Comparison of ENCODE assay signal across 19 cellular contexts in the genomic region with DNA sequence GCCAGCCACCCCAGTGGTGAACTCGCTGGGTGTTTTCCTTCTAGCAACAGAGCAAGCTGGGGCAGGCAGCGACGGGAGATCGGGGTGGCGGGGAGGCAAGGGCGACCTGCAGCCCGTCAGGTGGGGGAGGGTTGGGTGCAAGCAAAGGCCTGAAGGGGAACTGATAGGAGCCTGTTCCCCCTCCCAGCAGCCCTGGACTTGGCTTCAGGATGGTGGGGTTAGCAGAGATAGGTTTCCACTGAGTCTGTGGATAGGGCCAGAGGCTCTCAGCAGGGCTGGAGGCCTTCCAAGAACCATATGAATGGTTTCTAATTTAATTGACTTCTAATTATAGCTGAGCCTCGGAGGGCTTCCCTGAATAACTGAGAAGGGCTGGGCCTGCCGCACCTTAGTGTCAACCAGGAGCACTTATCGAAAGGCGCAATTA. TPM values are rescaled to one million over a fixed set of nuclear protein-coding genes. Genes with fewer than 3 reads are reported as not detected.
DNase-seq lines count a peak whose midpoint lies in the region; ATAC-seq and TF ChIP-seq lines count a peak whose summit lies in the region.
"Had no signal": no experiment of that assay in that cellular context is flagged by ENCODE, and none has a peak within 500 bp of the region (broad histone marks: within the 10 kb centered on the region; RNA-seq: fewer than 3 reads in every experiment).

No MANE protein-coding gene starts in this region.

- DNase-seq in MCF 10A (ENCODE audit: unreplicated experiment) (peak; percentile 25), breast epithelium (ENCODE audit: low spot score in 2 of 2) (no peak), RWPE1 (ENCODE audit: low spot score) (peak; percentile 48), heart right ventricle (peak; percentile 49 to 50), ureter (ENCODE audit: low spot score) (peak; percentile 78), iPS-NIHi11 (ENCODE audit: low spot score) (no peak), NCI-H226 (no peak), DMS53 (lab: John Stamatoyannopoulos, UW) (no peak)
- DNase-seq: activated CD4-positive, alpha-beta memory T cell treated with anti-CD3 and anti-CD28 coated beads, Interleukin-2, amount 10 ng/mL, durations not matched to agents 7 days and 5 days; activated gamma-delta T cell; Calu3; H9; Kasumi-1; NCI-H524 had no signal

- H3K9me3 ChIP-seq in breast epithelium, result no peaks in the 10 kb centered on the region
- H3K9me3 ChIP-seq in heart right ventricle, result no peaks in the 10 kb centered on the region
- H3K9me3 ChIP-seq: ascending aorta had no signal

- H3K27me3 ChIP-seq in breast epithelium (no peaks in the 10 kb centered on the region), heart right ventricle (peaks cover 0 to 26% (median 0%) of the 10 kb centered on the region in 7 donors)
- H3K27me3 ChIP-seq: ascending aorta had no signal

- intact Hi-C loops in MCF 10A (cut with micrococcal nuclease) (no loop called here), breast epithelium (cut with DNase I; ENCODE audit: low total_unique reads) (no loop called here), heart right ventricle (cut with DNase I) (loop anchor here in 1 of 10 donors (10.0 kb wide), 1 partner anchor 571 kb away; no protein-coding TSS in a partner anchor)

- no peak overlapping the region for H3K4me3 Mint-ChIP-seq in MCF 10A (ENCODE audit: unreplicated experiment)
- H3K4me3 Mint-ChIP-seq: activated CD4-positive, alpha-beta memory T cell treated with anti-CD3 and anti-CD28 coated beads, Interleukin-2, amount 10 ng/mL, durations not matched to agents 7 days and 5 days had no signal

- H3K27ac Mint-ChIP-seq in MCF 10A (ENCODE audit: low read depth, unreplicated experiment), result no peak overlapping the region
- H3K27ac Mint-ChIP-seq: activated CD4-positive, alpha-beta memory T cell treated with anti-CD3 and anti-CD28 coated beads, Interleukin-2, amount 10 ng/mL, durations not matched to agents 7 days and 5 days had no signal

- TF ChIP-seq POLR2A in breast epithelium (IDR thresholded peaks at IDR 0.05), result no peak

- WGBS in heart right ventricle, 2 donors, result 30 to 48% methylated on average over 11 of the region's 11 CpGs

- CTCF ChIA-PET in MCF 10A (lab: Yijun Ruan, JAX), result interaction anchor here (0.6 kb wide), 1 partner anchor 62 kb away, joined by 6 read pairs; no protein-coding TSS in a partner anchor
- CTCF ChIA-PET in RWPE1 (lab: Yijun Ruan, JAX), result interaction anchor here (0.6 kb wide), 1 partner anchor 18 kb away, joined by 3 read pairs; no protein-coding TSS in a partner anchor

- H3K4me1 Mint-ChIP-seq in MCF 10A (ENCODE audit: insufficient read depth, unreplicated experiment), result peaks cover 12% of the 10 kb centered on the region

- POLR2A ChIA-PET in MCF 10A (lab: Yijun Ruan, JAX), result interaction anchor here (0.9 to 1.0 kb wide), 2 partner anchors 11 to 35 kb away, joined by 3 read pairs; no protein-coding TSS in a partner anchor
- POLR2A ChIA-PET in RWPE1 (lab: Yijun Ruan, JAX; ENCODE audit: low non-redundant PET), result no interaction called here

- peaks cover 5% of the 10 kb centered on the region for H3K36me3 Mint-ChIP-seq in MCF 10A (ENCODE audit: insufficient read depth, unreplicated experiment)

- BruUV-seq in MCF 10A (replicated peaks; lab: Mats Ljungman, UMichigan), result no TSS peak

- TF ChIP-seq CTCF in MCF 10A (IDR thresholded peaks at IDR 0.05; ENCODE audit: unreplicated experiment) (no peak), breast epithelium (IDR thresholded peaks at IDR 0.05) (no peak), RWPE1 (conservative IDR thresholded peaks at IDR 0.05; ENCODE audit: low read depth) (no peak), heart right ventricle (IDR thresholded peaks at IDR 0.05) (no peak)

- no peaks in the 10 kb centered on the region for H3K4me1 ChIP-seq in breast epithelium
- H3K4me1 ChIP-seq in heart right ventricle, result peaks cover 0 to 34% (median 14%) of the 10 kb centered on the region in 9 donors
- H3K4me1 ChIP-seq: ascending aorta had no signal

- peak overlapping the region in 1 of 2 donors; percentile 4 for H3K27ac ChIP-seq in breast epithelium
- peak overlapping the region; percentile 53 for H3K27ac ChIP-seq in RWPE1
- peak overlapping the region in 2 of 10 donors; percentile 19 to 20 for H3K27ac ChIP-seq in heart right ventricle
- H3K27ac ChIP-seq: ascending aorta, dorsolateral prefrontal cortex had no signal

- H3K4me3 ChIP-seq in breast epithelium (no peak overlapping the region), heart right ventricle (no peak overlapping the region)
- H3K4me3 ChIP-seq: ascending aorta, dorsolateral prefrontal cortex had no signal

- H3K9me3 Mint-ChIP-seq in MCF 10A (ENCODE audit: unreplicated experiment), result no peaks in the 10 kb centered on the region
- H3K9me3 Mint-ChIP-seq: activated CD4-positive, alpha-beta memory T cell treated with anti-CD3 and anti-CD28 coated beads, Interleukin-2, amount 10 ng/mL, durations not matched to agents 7 days and 5 days; H9 had no signal

- H3K36me3 ChIP-seq in breast epithelium (no peaks in the 10 kb centered on the region), heart right ventricle (no peaks in the 10 kb centered on the region)
- H3K36me3 ChIP-seq: ascending aorta had no signal

- peak; percentile 45 to 82 (median 74) for ATAC-seq in heart right ventricle

- peaks cover 11% of the 10 kb centered on the region for H3K27me3 Mint-ChIP-seq in MCF 10A (ENCODE audit: insufficient read depth, unreplicated experiment)
- H3K27me3 Mint-ChIP-seq: activated CD4-positive, alpha-beta memory T cell treated with anti-CD3 and anti-CD28 coated beads, Interleukin-2, amount 10 ng/mL, durations not matched to agents 7 days and 5 days had no signal

RNA-seq across cellular contexts. Expression of a gene that starts 55.3 kb away (rescaled TPM):
- total RNA-seq in MCF 10A (2022), result 0.14 and 0.37 TPM in 2 replicates
- total RNA-seq in breast epithelium, result under 1 TPM in 1 of 3 donors, not detected in 2; 0.29 TPM
- total RNA-seq in heart right ventricle, result under 1 TPM in 2 of 10 donors, not detected in 8; 0.07 to 0.34 TPM
- not detected for polyA plus RNA-seq in heart right ventricle
- total RNA-seq in ureter, result 0.96 TPM
- total RNA-seq: activated CD4-positive, alpha-beta memory T cell treated with anti-CD3 and anti-CD28 coated beads, Interleukin-2, amount 10 ng/mL, durations not matched to agents 7 days and 5 days; ascending aorta; Calu3; H9; mesenteric fat pad; osteocyte; temporal lobe had no signal

Comparison
In these comparisons a context has a peak if more than half of its experiments do, and no peak if none do; other contexts are left out.
1. DNase-seq: peak in MCF 10A (single experiment), RWPE1 (single experiment), heart right ventricle (2 of 2) and ureter (single experiment); none in breast epithelium (0 of 2), iPS-NIHi11 (single experiment), NCI-H226 (single experiment) and DMS53 (single experiment).